ENCODE assay signal across 1 cellular context in genomic region chr9:18542837-18543405, GRCh38.
TF ChIP-seq lines count a peak whose summit lies in the region.

No MANE protein-coding gene starts in this region.

TF ChIP-seq in IMR-90, 13 proteins besides CTCF, POLR2A, EP300 and RAD21:
- TF ChIP-seq ELK1 (IDR thresholded peaks at IDR 0.05; ENCODE audit: borderline replicate concordance, low read depth, low read length) (no peak), RCOR1 (IDR thresholded peaks at IDR 0.05; ENCODE audit: insufficient replicate concordance, low read length) (no peak)
